1 cellular context compared by ENCODE assay signal in the genomic region with DNA sequence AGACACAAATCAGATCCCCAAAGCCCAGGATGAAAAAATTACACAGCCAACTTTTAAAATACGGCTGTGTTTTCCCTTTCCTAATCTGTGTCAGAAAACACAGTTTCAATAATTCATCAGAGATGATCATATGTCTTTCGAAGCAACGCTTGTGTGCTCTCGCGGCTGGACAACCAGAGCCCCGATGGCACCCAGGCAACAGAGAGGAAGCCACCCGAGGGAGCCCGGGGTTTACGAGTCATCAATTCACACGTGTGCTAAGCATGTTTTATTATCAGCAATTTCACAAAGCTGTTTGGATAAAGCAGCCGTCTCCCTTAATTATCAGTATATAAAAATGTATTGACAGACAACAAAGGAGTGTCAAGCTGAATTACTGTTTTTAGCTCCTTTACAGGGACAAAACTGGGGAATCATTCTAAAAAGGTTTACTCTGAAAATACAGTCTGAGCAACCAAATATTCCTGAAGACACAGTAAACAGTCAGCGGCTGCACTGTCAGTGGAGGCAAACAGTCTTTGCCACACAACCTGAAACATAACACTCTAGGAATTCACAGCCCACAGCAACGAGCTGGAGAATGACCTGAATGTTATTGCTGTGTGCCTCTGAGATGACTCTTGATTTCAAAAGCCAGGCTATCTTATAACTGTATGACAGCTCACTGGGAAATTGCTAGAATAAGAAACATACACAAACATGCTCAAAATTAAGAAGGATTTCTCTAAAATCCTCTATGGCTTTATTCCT.
TF ChIP-seq lines count a peak whose summit lies in the region.

No MANE protein-coding gene starts in this region.

TF ChIP-seq in WTC11, 78 proteins besides CTCF, POLR2A, EP300 and RAD21 (continued from another document):
- TF ChIP-seq ARID4B (CRISPR knock-in tag; IDR thresholded peaks at IDR 0.05; ENCODE audit: borderline replicate concordance) (no peak), ELF4 (CRISPR knock-in tag; IDR thresholded peaks at IDR 0.05; ENCODE audit: low read depth) (no peak), JUN (CRISPR knock-in tag; IDR thresholded peaks at IDR 0.05) (no peak), HMGA2 (CRISPR knock-in tag; IDR thresholded peaks at IDR 0.05) (no peak), SP1 (CRISPR knock-in tag; conservative IDR thresholded peaks at IDR 0.05) (no peak), NR2C2 (CRISPR knock-in tag; IDR thresholded peaks at IDR 0.05) (no peak), USF1 (CRISPR knock-in tag; IDR thresholded peaks at IDR 0.05) (no peak), ZNF263 (CRISPR knock-in tag; IDR thresholded peaks at IDR 0.05; ENCODE audit: low read depth) (no peak), JAZF1 (CRISPR knock-in tag; IDR thresholded peaks at IDR 0.05) (no peak), FOXK1 (CRISPR knock-in tag; IDR thresholded peaks at IDR 0.05) (no peak), IRF2 (CRISPR knock-in tag; IDR thresholded peaks at IDR 0.05; ENCODE audit: borderline replicate concordance, low read depth) (no peak), CDX4 (CRISPR knock-in tag; IDR thresholded peaks at IDR 0.05; ENCODE audit: borderline replicate concordance) (no peak), GRHL2 (CRISPR knock-in tag; IDR thresholded peaks at IDR 0.05; ENCODE audit: insufficient replicate concordance, severe bottlenecking) (no peak)
- TF ChIP-seq, protein P1, sequence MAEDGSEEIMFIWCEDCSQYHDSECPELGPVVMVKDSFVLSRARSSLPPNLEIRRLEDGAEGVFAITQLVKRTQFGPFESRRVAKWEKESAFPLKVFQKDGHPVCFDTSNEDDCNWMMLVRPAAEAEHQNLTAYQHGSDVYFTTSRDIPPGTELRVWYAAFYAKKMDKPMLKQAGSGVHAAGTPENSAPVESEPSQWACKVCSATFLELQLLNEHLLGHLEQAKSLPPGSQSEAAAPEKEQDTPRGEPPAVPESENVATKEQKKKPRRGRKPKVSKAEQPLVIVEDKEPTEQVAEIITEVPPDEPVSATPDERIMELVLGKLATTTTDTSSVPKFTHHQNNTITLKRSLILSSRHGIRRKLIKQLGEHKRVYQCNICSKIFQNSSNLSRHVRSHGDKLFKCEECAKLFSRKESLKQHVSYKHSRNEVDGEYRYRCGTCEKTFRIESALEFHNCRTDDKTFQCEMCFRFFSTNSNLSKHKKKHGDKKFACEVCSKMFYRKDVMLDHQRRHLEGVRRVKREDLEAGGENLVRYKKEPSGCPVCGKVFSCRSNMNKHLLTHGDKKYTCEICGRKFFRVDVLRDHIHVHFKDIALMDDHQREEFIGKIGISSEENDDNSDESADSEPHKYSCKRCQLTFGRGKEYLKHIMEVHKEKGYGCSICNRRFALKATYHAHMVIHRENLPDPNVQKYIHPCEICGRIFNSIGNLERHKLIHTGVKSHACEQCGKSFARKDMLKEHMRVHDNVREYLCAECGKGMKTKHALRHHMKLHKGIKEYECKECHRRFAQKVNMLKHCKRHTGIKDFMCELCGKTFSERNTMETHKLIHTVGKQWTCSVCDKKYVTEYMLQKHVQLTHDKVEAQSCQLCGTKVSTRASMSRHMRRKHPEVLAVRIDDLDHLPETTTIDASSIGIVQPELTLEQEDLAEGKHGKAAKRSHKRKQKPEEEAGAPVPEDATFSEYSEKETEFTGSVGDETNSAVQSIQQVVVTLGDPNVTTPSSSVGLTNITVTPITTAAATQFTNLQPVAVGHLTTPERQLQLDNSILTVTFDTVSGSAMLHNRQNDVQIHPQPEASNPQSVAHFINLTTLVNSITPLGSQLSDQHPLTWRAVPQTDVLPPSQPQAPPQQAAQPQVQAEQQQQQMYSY (CRISPR knock-in tag; IDR thresholded peaks at IDR 0.05) = no peak
- TF ChIP-seq, protein P2, sequence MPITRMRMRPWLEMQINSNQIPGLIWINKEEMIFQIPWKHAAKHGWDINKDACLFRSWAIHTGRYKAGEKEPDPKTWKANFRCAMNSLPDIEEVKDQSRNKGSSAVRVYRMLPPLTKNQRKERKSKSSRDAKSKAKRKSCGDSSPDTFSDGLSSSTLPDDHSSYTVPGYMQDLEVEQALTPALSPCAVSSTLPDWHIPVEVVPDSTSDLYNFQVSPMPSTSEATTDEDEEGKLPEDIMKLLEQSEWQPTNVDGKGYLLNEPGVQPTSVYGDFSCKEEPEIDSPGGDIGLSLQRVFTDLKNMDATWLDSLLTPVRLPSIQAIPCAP (CRISPR knock-in tag; IDR thresholded peaks at IDR 0.05) = no peak
